ENCODE assay signal across 9 cellular contexts in genomic region chr22:42644422-42645340, GRCh38. TPM values are rescaled to one million over a fixed set of nuclear protein-coding genes. Genes with fewer than 3 reads are reported as not detected.
DNase-seq lines count a peak whose midpoint lies in the region; ATAC-seq and TF ChIP-seq lines count a peak whose summit lies in the region.
"Had no signal": no experiment of that assay in that cellular context is flagged by ENCODE, and none has a peak within 500 bp of the region (broad histone marks: within the 10 kb centered on the region; RNA-seq: fewer than 3 reads in every experiment).

No MANE protein-coding gene starts in this region.

- H3K27me3 Mint-ChIP-seq in mesothelial cell of epicardium (ENCODE audit: low read depth): no peaks in the 10 kb centered on the region
- no peaks in the 10 kb centered on the region for H3K27me3 Mint-ChIP-seq in activated CD4-positive, alpha-beta T cell treated with anti-CD3 and anti-CD28 coated beads for 36 hours
- no peaks in the 10 kb centered on the region for H3K27me3 Mint-ChIP-seq in activated CD4-positive, alpha-beta memory T cell treated with anti-CD3 and anti-CD28 coated beads for 36 hours

- TF ChIP-seq RAD21 in SK-N-SH (IDR thresholded peaks at IDR 0.05; ENCODE audit: low read length): no peak

- H3K4me1 ChIP-seq in SK-N-SH (ENCODE audit: control insufficient read depth in 1 of 2, insufficient read depth in 2 of 2, low read depth in 1 of 2, low read length in 1 of 2) (peaks cover 0 to 6% of the 10 kb centered on the region in 2 experiments; a peak in 1 of 4 replicates), colonic mucosa (peaks cover 47% of the 10 kb centered on the region), upper lobe of right lung (peaks cover 69% of the 10 kb centered on the region)

- ATAC-seq in SK-N-SH treated with all-trans-retinoic acid at 6 μM for 48 hours (no peak), upper lobe of right lung (no peak)
- no peak for ATAC-seq in activated CD4-positive, alpha-beta T cell treated with anti-CD3 and anti-CD28 coated beads for 36 hours
- ATAC-seq: mucosa of descending colon had no signal

- H3K4me1 Mint-ChIP-seq in mesothelial cell of epicardium: peaks cover 34% of the 10 kb centered on the region
- peaks cover 29% of the 10 kb centered on the region for H3K4me1 Mint-ChIP-seq in activated CD4-positive, alpha-beta T cell treated with anti-CD3 and anti-CD28 coated beads for 36 hours
- H3K4me1 Mint-ChIP-seq in activated CD4-positive, alpha-beta memory T cell treated with anti-CD3 and anti-CD28 coated beads for 36 hours (ENCODE audit: low read depth): peaks cover 22% of the 10 kb centered on the region

- no peak overlapping the region for H3K4me3 ChIP-seq in SK-N-SH (ENCODE audit: low read depth in 2 of 2, low read length in 1 of 2)
- H3K4me3 ChIP-seq in colonic mucosa: no peak overlapping the region
- H3K4me3 ChIP-seq in upper lobe of right lung: peak overlapping the region; percentile 42
- H3K4me3 ChIP-seq: mucosa of descending colon had no signal

- TF ChIP-seq CTCF in SK-N-SH (IDR thresholded peaks at IDR 0.05) (no peak), colonic mucosa (IDR thresholded peaks at IDR 0.05) (no peak), mesothelial cell of epicardium (IDR thresholded peaks at IDR 0.05; ENCODE audit: unreplicated experiment) (no peak), upper lobe of right lung (IDR thresholded peaks at IDR 0.05) (no peak)

- H3K4me3 Mint-ChIP-seq in mesothelial cell of epicardium: peak overlapping the region; percentile 46
- H3K4me3 Mint-ChIP-seq in activated CD4-positive, alpha-beta T cell treated with anti-CD3 and anti-CD28 coated beads for 36 hours: no peak overlapping the region
- H3K4me3 Mint-ChIP-seq in activated CD4-positive, alpha-beta memory T cell treated with anti-CD3 and anti-CD28 coated beads for 36 hours: no peak overlapping the region

- H3K9me3 Mint-ChIP-seq in mesothelial cell of epicardium: no peaks in the 10 kb centered on the region
- H3K9me3 Mint-ChIP-seq in activated CD4-positive, alpha-beta T cell treated with anti-CD3 and anti-CD28 coated beads for 36 hours (ENCODE audit: low read depth): no peaks in the 10 kb centered on the region
- H3K9me3 Mint-ChIP-seq in activated CD4-positive, alpha-beta memory T cell treated with anti-CD3 and anti-CD28 coated beads for 36 hours: no peaks in the 10 kb centered on the region

- 85% methylated on average over 4 of the region's 22 CpGs for WGBS in SK-N-SH (ENCODE audit: low lambda C conversion rate)

- DNase-seq in SK-N-SH (no peak), colonic mucosa (no peak), mesothelial cell of epicardium (ENCODE audit: low spot score in 2 of 2, unreplicated experiment in 2 of 2) (no peak), upper lobe of right lung (peak; percentile 76), NCI-H748 treated with DMSO at 0.1 percent for 48 hours (lab: John Stamatoyannopoulos, UW) (no peak)
- DNase-seq in activated CD4-positive, alpha-beta T cell treated with anti-CD3 and anti-CD28 coated beads for 36 hours: no peak
- DNase-seq in activated CD4-positive, alpha-beta memory T cell treated with anti-CD3 and anti-CD28 coated beads for 36 hours: no peak

- H3K9ac ChIP-seq in SK-N-SH (no peak overlapping the region), colonic mucosa (ENCODE audit: low read depth in 2 of 2, low read length in 2 of 2) (peak overlapping the region; percentile 28 to 52)

- POLR2A ChIA-PET in SK-N-SH (lab: Yijun Ruan, JAX): interaction anchor here (1.0 kb wide), 1 partner anchor 29 kb away, joined by 3 read pairs; no protein-coding TSS in a partner anchor
- POLR2A ChIA-PET in activated CD4-positive, alpha-beta T cell treated with anti-CD3 and anti-CD28 coated beads for 36 hours (lab: Charles Lee): interaction anchor here (3.6 kb wide), 1 partner anchor 29 kb away, joined by 23 read pairs; the partner anchor contains the start of gene POLDIP3
- POLR2A ChIA-PET in activated CD4-positive, alpha-beta memory T cell treated with anti-CD3 and anti-CD28 coated beads for 36 hours (lab: Charles Lee): interaction anchor here (0.8 kb wide), 1 partner anchor 76 kb away, joined by 5 read pairs; no protein-coding TSS in a partner anchor

- H3F3A ChIP-seq in SK-N-SH (replicated peaks; ENCODE audit: insufficient read depth): no peaks in the 10 kb centered on the region

- peaks cover 6% of the 10 kb centered on the region; the same call in 1 of the 2 replicates for H4K20me1 ChIP-seq in SK-N-SH (ENCODE audit: insufficient read depth)

- H3K27ac Mint-ChIP-seq in mesothelial cell of epicardium: peak overlapping the region; percentile 96
- H3K27ac Mint-ChIP-seq in activated CD4-positive, alpha-beta T cell treated with anti-CD3 and anti-CD28 coated beads for 36 hours: no peak overlapping the region
- no peak overlapping the region for H3K27ac Mint-ChIP-seq in activated CD4-positive, alpha-beta memory T cell treated with anti-CD3 and anti-CD28 coated beads for 36 hours

- CTCF ChIA-PET in SK-N-SH (lab: Yijun Ruan, JAX): interaction anchor here (1.6 kb wide), 1 partner anchor 15 kb away, joined by 5 read pairs; no protein-coding TSS in a partner anchor
- CTCF ChIA-PET in activated CD4-positive, alpha-beta T cell treated with anti-CD3 and anti-CD28 coated beads for 36 hours (lab: Charles Lee): interaction anchor here (0.8 kb wide), 1 partner anchor 24 kb away, joined by 6 read pairs; no protein-coding TSS in a partner anchor
- CTCF ChIA-PET in activated CD4-positive, alpha-beta memory T cell treated with anti-CD3 and anti-CD28 coated beads for 36 hours (lab: Charles Lee): interaction anchor here (0.6 kb wide), 2 partner anchors 23 to 24 kb away, joined by 3 read pairs; no protein-coding TSS in a partner anchor

- intact Hi-C loops in colonic mucosa (cut with DNase I) (no loop called here), upper lobe of right lung (cut with DNase I) (no loop called here)
- intact Hi-C loops in activated CD4-positive, alpha-beta T cell treated with anti-CD3 and anti-CD28 coated beads for 36 hours (cut with DNase I, micrococcal nuclease): no loop called here
- intact Hi-C loops in activated CD4-positive, alpha-beta memory T cell treated with anti-CD3 and anti-CD28 coated beads for 36 hours (cut with micrococcal nuclease): no loop called here

- H3K36me3 ChIP-seq in SK-N-SH (replicated peaks in 1 of 2; ENCODE audit: control insufficient read depth in 1 of 2, insufficient read depth in 2 of 2, low read length in 1 of 2) (no peaks in the 10 kb centered on the region), colonic mucosa (no peaks in the 10 kb centered on the region), upper lobe of right lung (no peaks in the 10 kb centered on the region)

- peaks cover 83% of the 10 kb centered on the region for H3K79me2 ChIP-seq in SK-N-SH (ENCODE audit: insufficient read depth)

- TF ChIP-seq EP300 in SK-N-SH (IDR thresholded peaks at IDR 0.05; ENCODE audit: borderline replicate concordance in 1 of 2, low read depth in 1 of 2, low read length in 1 of 2): no peak

- H3K27ac ChIP-seq in SK-N-SH (ENCODE audit: low read depth in 2 of 2, low read length in 1 of 2) (no peak overlapping the region), colonic mucosa (peak overlapping the region; percentile 65), upper lobe of right lung (peak overlapping the region; percentile 92)

- no peaks in the 10 kb centered on the region for H3K36me3 Mint-ChIP-seq in mesothelial cell of epicardium
- H3K36me3 Mint-ChIP-seq in activated CD4-positive, alpha-beta T cell treated with anti-CD3 and anti-CD28 coated beads for 36 hours (ENCODE audit: low read depth): peaks cover 2% of the 10 kb centered on the region
- H3K36me3 Mint-ChIP-seq in activated CD4-positive, alpha-beta memory T cell treated with anti-CD3 and anti-CD28 coated beads for 36 hours: no peaks in the 10 kb centered on the region

- H2AFZ ChIP-seq in SK-N-SH (ENCODE audit: low read depth): no peak overlapping the region

- H3K9me2 ChIP-seq in SK-N-SH: no peaks in the 10 kb centered on the region

- H3K27me3 ChIP-seq in SK-N-SH (ENCODE audit: insufficient read depth) (no peaks in the 10 kb centered on the region), colonic mucosa (no peaks in the 10 kb centered on the region), upper lobe of right lung (no peaks in the 10 kb centered on the region)

- H3K9me3 ChIP-seq in SK-N-SH (no peaks in the 10 kb centered on the region), colonic mucosa (no peaks in the 10 kb centered on the region), upper lobe of right lung (no peaks in the 10 kb centered on the region)
- H3K9me3 ChIP-seq: mucosa of descending colon had no signal

- no peak overlapping the region for H3K4me2 ChIP-seq in SK-N-SH

TF ChIP-seq in SK-N-SH treated with all-trans-retinoic acid at 6 μM for 48 hours, 23 proteins besides CTCF, POLR2A, EP300 and RAD21 (continues in another document):
- no peak for TF ChIP-seq BACH2 (CRISPR knock-in tag; IDR thresholded peaks at IDR 0.05; ENCODE audit: borderline replicate concordance)

RNA-seq across cellular contexts. Expression of gene ATP5MGL, which starts 4.3 kb away (rescaled TPM):
- polyA plus RNA-seq in SK-N-SH (2012; rRNA removed): not detected in 2 replicates
- not detected in 2 replicates for polyA plus RNA-seq in SK-N-SH (2012; cell fraction: cytosol; rRNA removed)
- polyA plus RNA-seq in SK-N-SH (2012; cell fraction: nucleus; rRNA removed): 0.07 TPM in 1 of 2 replicates, not detected in the other
- total RNA-seq in colonic mucosa (under 1 TPM in 1 of 2 donors, not detected in 1; 0.44 TPM), mesothelial cell of epicardium (1.3 to 1.7 TPM (median 1.5 TPM) in 3 replicates), upper lobe of right lung (1.0 TPM)
- total RNA-seq in activated CD4-positive, alpha-beta T cell treated with anti-CD3 and anti-CD28 coated beads for 36 hours: under 1 TPM; 0.54 to 0.69 TPM
- under 1 TPM; 0.38 to 0.51 TPM for total RNA-seq in activated CD4-positive, alpha-beta memory T cell treated with anti-CD3 and anti-CD28 coated beads for 36 hours

RNA-seq across cellular contexts. Expression of gene CYB5R3, which starts 4.5 kb away (rescaled TPM):
- polyA plus RNA-seq in SK-N-SH (2012; rRNA removed): 86.8 and 106 TPM in 2 replicates
- 56.6 and 75.2 TPM in 2 replicates for polyA plus RNA-seq in SK-N-SH (2012; cell fraction: cytosol; rRNA removed)
- 58.9 and 65.5 TPM in 2 replicates for polyA plus RNA-seq in SK-N-SH (2012; cell fraction: nucleus; rRNA removed)
- total RNA-seq in colonic mucosa (100 to 1,000 TPM; 105 to 133 TPM), mesothelial cell of epicardium (94.7 to 102 TPM (median 99.0 TPM) in 3 replicates), upper lobe of right lung (251 TPM)
- total RNA-seq in activated CD4-positive, alpha-beta T cell treated with anti-CD3 and anti-CD28 coated beads for 36 hours: 100 to 1,000 TPM in 1 of 2 experiments, 10 to 100 TPM in 1; 79.5 to 101 TPM
- total RNA-seq in activated CD4-positive, alpha-beta memory T cell treated with anti-CD3 and anti-CD28 coated beads for 36 hours: 10 to 100 TPM; 73.7 to 77.6 TPM

RNA-seq across cellular contexts. Expression of gene POLDIP3, which starts 30.0 kb away (rescaled TPM):
- polyA plus RNA-seq in SK-N-SH (2012; rRNA removed): 18.8 and 21.6 TPM in 2 replicates
- 13.3 and 16.1 TPM in 2 replicates for polyA plus RNA-seq in SK-N-SH (2012; cell fraction: cytosol; rRNA removed)
- 29.7 and 30.3 TPM in 2 replicates for polyA plus RNA-seq in SK-N-SH (2012; cell fraction: nucleus; rRNA removed)
- total RNA-seq in colonic mucosa (10 to 100 TPM; 55.0 to 68.2 TPM), mesothelial cell of epicardium (86.9 to 89.3 TPM (median 87.2 TPM) in 3 replicates), upper lobe of right lung (66.9 TPM)
- total RNA-seq in activated CD4-positive, alpha-beta T cell treated with anti-CD3 and anti-CD28 coated beads for 36 hours: 10 to 100 TPM; 77.6 to 88.6 TPM
- 10 to 100 TPM; 64.6 to 75.3 TPM for total RNA-seq in activated CD4-positive, alpha-beta memory T cell treated with anti-CD3 and anti-CD28 coated beads for 36 hours

Comparison
In these comparisons a context has a peak if more than half of its experiments do, and no peak if none do; other contexts are left out.
1. H3K27ac ChIP-seq: peak in colonic mucosa (single experiment) and upper lobe of right lung (single experiment); none in SK-N-SH (0 of 2).